In the genomic region with DNA sequence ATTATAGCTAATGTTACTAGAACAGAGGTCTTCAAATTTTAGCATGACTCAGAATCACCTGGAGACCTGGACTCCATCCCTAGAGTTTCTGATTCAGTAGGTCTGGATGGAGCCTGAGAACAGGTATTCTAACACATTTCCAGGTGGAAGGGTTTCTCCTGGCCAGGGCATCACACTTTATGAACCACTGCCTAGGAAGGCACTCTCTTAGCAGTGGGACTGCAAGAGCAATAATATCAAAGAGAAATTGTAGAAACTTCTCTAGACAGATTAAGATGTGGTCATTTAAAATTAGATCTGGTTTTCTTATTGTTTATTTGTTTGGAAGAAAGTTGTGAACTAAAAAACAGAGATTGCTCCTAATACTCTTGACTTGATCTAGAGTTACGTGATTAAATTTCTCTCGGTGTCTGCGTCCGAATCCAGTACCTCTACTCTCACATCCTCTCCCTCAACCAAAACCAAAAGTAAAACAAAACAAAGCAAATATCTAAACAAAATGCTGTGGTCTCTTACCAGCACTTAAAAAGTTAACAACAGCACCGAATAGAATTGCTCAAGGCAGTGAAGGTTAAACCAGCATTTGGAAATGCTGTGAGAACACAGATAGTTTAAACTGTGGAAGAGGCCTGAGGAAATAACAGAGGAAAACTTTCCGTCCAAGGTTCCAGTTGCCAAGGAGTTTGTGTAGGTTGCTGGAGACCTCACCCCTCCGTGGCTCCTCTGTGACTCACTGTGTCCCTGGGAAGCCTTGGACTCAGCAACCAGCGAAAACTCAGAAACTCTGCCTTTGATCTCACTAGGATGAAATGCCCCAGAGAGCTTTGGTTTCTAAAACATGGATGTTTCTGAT, we compare ENCODE assay signal across 8 cellular contexts.
DNase-seq lines count a peak whose midpoint lies in the region; ATAC-seq and TF ChIP-seq lines count a peak whose summit lies in the region.

No MANE protein-coding gene starts in this region.

- H3K9me3 ChIP-seq in gastrocnemius medialis, result no peaks in the 10 kb centered on the region
- H3K9me3 ChIP-seq in WERI-Rb-1 (ENCODE audit: severe bottlenecking), result no peaks in the 10 kb centered on the region

- no peaks in the 10 kb centered on the region for H3K27me3 ChIP-seq in gastrocnemius medialis
- no peaks in the 10 kb centered on the region for H3K27me3 ChIP-seq in WERI-Rb-1 (ENCODE audit: insufficient read depth, low read depth, severe bottlenecking)

- peak; percentile 85 for ATAC-seq in GM18858 (IDR thresholded peaks at IDR 0.05; ENCODE audit: unreplicated experiment)
- ATAC-seq in gastrocnemius medialis, result peak; percentile 47 to 51

- TF ChIP-seq POLR2A in gastrocnemius medialis (IDR thresholded peaks at IDR 0.05), result no peak

- intact Hi-C loops in gastrocnemius medialis (cut with DNase I; ENCODE audit: low total_unique reads), result no loop called here

- H3K4me3 ChIP-seq in gastrocnemius medialis, result peak overlapping the region; percentile 7 to 41 (median 22)
- no peak overlapping the region for H3K4me3 ChIP-seq in WERI-Rb-1 (ENCODE audit: low read depth, low read length)

- H3K4me1 ChIP-seq in gastrocnemius medialis, result peaks cover 0 to 9% of the 10 kb centered on the region in 2 donors

- H3K27ac ChIP-seq in gastrocnemius medialis, result peak overlapping the region; percentile 45 to 67 (median 52)
- no peak overlapping the region for H3K27ac ChIP-seq in WERI-Rb-1

- DNase-seq in OCI-M1 (lab: John Stamatoyannopoulos, UW), result peak; percentile 53
- peak; percentile 8 for DNase-seq in globus pallidus (ENCODE audit: low spot score)
- no peak for DNase-seq in gastrocnemius medialis
- no peak for DNase-seq in WERI-Rb-1
- DNase-seq in inferior parietal cortex (ENCODE audit: extremely low spot score), result no peak
- no peak for DNase-seq in NCI-H2227 treated with DMSO at 0.1 percent for 48 hours (lab: John Stamatoyannopoulos, UW)
- no peak for DNase-seq in activated CD4-positive, alpha-beta T cell treated with anti-CD3 and anti-CD28 coated beads, Interleukin-2, amount 50 U/mL, for 1 hour

- no peak for TF ChIP-seq CTCF in gastrocnemius medialis (IDR thresholded peaks at IDR 0.05 in 4 of 5, conservative IDR thresholded peaks at IDR 0.05 in 1 of 5)
- TF ChIP-seq CTCF in WERI-Rb-1 (IDR thresholded peaks at IDR 0.05; ENCODE audit: low read depth, low read length), result no peak

- in situ Hi-C loops in gastrocnemius medialis (cut with MboI; ENCODE audit: low sequenced_read_pairs in 4 of 4), result loop anchor here in 1 of 4 donors (10.0 kb wide), 1 partner anchor 85 kb away; no protein-coding TSS in a partner anchor

- H3K36me3 ChIP-seq in gastrocnemius medialis (no peaks in the 10 kb centered on the region), WERI-Rb-1 (no peaks in the 10 kb centered on the region)

Comparison
In these comparisons a context has a peak if more than half of its experiments do, and no peak if none do; other contexts are left out.
1. DNase-seq: peak in OCI-M1 (single experiment) and globus pallidus (single experiment); none in gastrocnemius medialis (0 of 2), WERI-Rb-1 (single experiment), inferior parietal cortex (single experiment), NCI-H2227 treated with DMSO at 0.1 percent for 48 hours (single experiment) and activated CD4-positive, alpha-beta T cell treated with anti-CD3 and anti-CD28 coated beads, Interleukin-2, amount 50 U/mL, for 1 hour (single experiment).